ENCODE assay signal across 16 cellular contexts in genomic region chr18:22494771-22495170, GRCh38.
DNase-seq lines count a peak whose midpoint lies in the region; ATAC-seq and TF ChIP-seq lines count a peak whose summit lies in the region.
"Had no signal": no experiment of that assay in that cellular context is flagged by ENCODE, and none has a peak within 500 bp of the region (broad histone marks: within the 10 kb centered on the region; RNA-seq: fewer than 3 reads in every experiment).

No MANE protein-coding gene starts in this region.

- WGBS in right cardiac atrium = 37% methylated on average over 2 of the region's 2 CpGs

- ATAC-seq in right cardiac atrium = peak; percentile 74 to 83
- ATAC-seq: HCT116; stimulated activated naive CD8-positive, alpha-beta T cell treated with anti-CD3 and anti-CD28 coated beads, Interleukin-15, amount 100 ng/mL, for 72 hours had no signal

- no peaks in the 10 kb centered on the region for H3K36me3 ChIP-seq in tibial artery
- H3K36me3 ChIP-seq in effector memory CD4-positive, alpha-beta T cell (ENCODE audit: control insufficient read depth, insufficient read depth, low read length) = no peaks in the 10 kb centered on the region
- H3K36me3 ChIP-seq: adrenal gland, spleen had no signal

- TF ChIP-seq CTCF in tibial artery (IDR thresholded peaks at IDR 0.05) = no peak

- H3K4me1 ChIP-seq in right cardiac atrium (ENCODE audit: control insufficient read depth, insufficient read depth, low read length) (peaks cover 3% of the 10 kb centered on the region), tibial artery (peaks cover 0 to 31% (median 10%) of the 10 kb centered on the region in 4 donors)
- H3K4me1 ChIP-seq in effector memory CD4-positive, alpha-beta T cell (ENCODE audit: control insufficient read depth, insufficient read depth, low read length, poor library complexity, severe bottlenecking) = no peaks in the 10 kb centered on the region

- intact Hi-C loops in right cardiac atrium (cut with DNase I) = loop anchor here in 2 of 4 donors (5.0 to 10.0 kb wide), 2 partner anchors 43 to 50 kb away; no protein-coding TSS in a partner anchor
- intact Hi-C loops in tibial artery (cut with DNase I; ENCODE audit: low total_unique reads) = loop anchor here (10.0 kb wide), 1 partner anchor 60 kb away; no protein-coding TSS in a partner anchor

- no peak overlapping the region for H3K27ac ChIP-seq in right cardiac atrium (ENCODE audit: low read length)
- H3K27ac ChIP-seq in tibial artery = peak overlapping the region; percentile 67 to 73
- no peak overlapping the region for H3K27ac ChIP-seq in effector memory CD4-positive, alpha-beta T cell (ENCODE audit: insufficient read depth, low read length, poor library complexity, severe bottlenecking)
- H3K27ac ChIP-seq: spleen had no signal

- peak; percentile 72 for DNase-seq in M059J (ENCODE audit: low read depth)
- peak; percentile 53 for DNase-seq in dedifferentiated amniotic fluid mesenchymal stem cell (ENCODE audit: extremely low spot score)
- peak in 1 of 3 donors; percentile 43 for DNase-seq in right cardiac atrium
- no peak for DNase-seq in tibial artery
- no peak for DNase-seq in SKM-1 (lab: John Stamatoyannopoulos, UW; ENCODE audit: unreplicated experiment)
- no peak for DNase-seq in effector memory CD4-positive, alpha-beta T cell
- DNase-seq in UCSD-AML1 (lab: John Stamatoyannopoulos, UW; ENCODE audit: unreplicated experiment) = no peak
- DNase-seq: activated CD4-positive, alpha-beta T cell treated with anti-CD3 and anti-CD28 coated beads, Interleukin-2, amount 50 U/mL, for 48 hours; activated T-cell treated with anti-CD3 and anti-CD28 coated beads, Interleukin-2, amount 50 U/mL, for 48 hours; adrenal gland; DMS79 treated with DMSO at 0.1 percent for 48 hours; NCI-H1417 treated with DMSO at 0.1 percent for 48 hours; occipital lobe; spleen; stimulated activated naive CD8-positive, alpha-beta T cell treated with anti-CD3 and anti-CD28 coated beads, Interleukin-15, amount 100 ng/mL, for 72 hours had no signal

- no peaks in the 10 kb centered on the region for H3K9me3 ChIP-seq in right cardiac atrium (ENCODE audit: control insufficient read depth, low read length)
- no peaks in the 10 kb centered on the region for H3K9me3 ChIP-seq in tibial artery
- no peaks in the 10 kb centered on the region for H3K9me3 ChIP-seq in effector memory CD4-positive, alpha-beta T cell (ENCODE audit: control insufficient read depth, low read length)
- H3K9me3 ChIP-seq: adrenal gland had no signal

- no peak overlapping the region for H3K4me3 ChIP-seq in right cardiac atrium (ENCODE audit: low read length)
- H3K4me3 ChIP-seq in tibial artery = no peak overlapping the region
- H3K4me3 ChIP-seq in effector memory CD4-positive, alpha-beta T cell (ENCODE audit: insufficient read depth, low read depth, low read length, poor library complexity, severe bottlenecking) = no peak overlapping the region
- H3K4me3 ChIP-seq: adrenal gland, spleen had no signal

- H3K27me3 ChIP-seq in right cardiac atrium (ENCODE audit: control insufficient read depth, insufficient read depth) = no peaks in the 10 kb centered on the region
- H3K27me3 ChIP-seq in tibial artery = no peaks in the 10 kb centered on the region
- H3K27me3 ChIP-seq in effector memory CD4-positive, alpha-beta T cell (replicated peaks; ENCODE audit: control insufficient read depth, insufficient read depth, low read length, poor library complexity, severe bottlenecking) = no peaks in the 10 kb centered on the region
- H3K27me3 ChIP-seq: adrenal gland, spleen had no signal

Comparison
In these comparisons a context has a peak if more than half of its experiments do, and no peak if none do; other contexts are left out.
1. DNase-seq: peak in M059J (single experiment) and dedifferentiated amniotic fluid mesenchymal stem cell (single experiment); none in tibial artery (0 of 2), SKM-1 (single experiment), effector memory CD4-positive, alpha-beta T cell (0 of 3) and UCSD-AML1 (single experiment).
2. H3K27ac ChIP-seq: peak in tibial artery (2 of 2); none in right cardiac atrium (single experiment) and effector memory CD4-positive, alpha-beta T cell (single experiment).